Comparison of ENCODE assay signal across 8 cellular contexts in genomic region chr15:83571820-83572707, GRCh38.
A peak's percentile ranks its signal among the peaks of the same experiment; 100 is the strongest.
DNase-seq lines count a peak whose midpoint lies in the region; ATAC-seq and TF ChIP-seq lines count a peak whose summit lies in the region.

No MANE protein-coding gene starts in this region.

- peak; percentile 59 for TF ChIP-seq CTCF in GM12873 (IDR thresholded peaks at IDR 0.05; ENCODE audit: insufficient read depth, low read depth, low read length, missing control alignments)
- TF ChIP-seq CTCF in psoas muscle (IDR thresholded peaks at IDR 0.05), result peak; percentile 34

- ATAC-seq in psoas muscle (no peak), GM18870 (IDR thresholded peaks at IDR 0.05; ENCODE audit: unreplicated experiment) (no peak)

- peaks cover 0 to 2% (median 0%) of the 10 kb centered on the region in 3 donors for H3K27me3 ChIP-seq in psoas muscle (ENCODE audit: insufficient read depth in 3 of 3, low read length in 2 of 3)

- no peaks in the 10 kb centered on the region for H3K4me1 ChIP-seq in psoas muscle

- H3K4me3 ChIP-seq in psoas muscle, result no peak overlapping the region

- H3K9me3 ChIP-seq in psoas muscle, result no peaks in the 10 kb centered on the region

- no peak for TF ChIP-seq POLR2A in erythroblast (IDR thresholded peaks at IDR 0.05; ENCODE audit: low read length)

- no peak overlapping the region for H3K27ac ChIP-seq in psoas muscle

- no peaks in the 10 kb centered on the region for H3K36me3 ChIP-seq in psoas muscle (ENCODE audit: insufficient read depth in 1 of 2, low read depth in 1 of 2)

- DNase-seq in OCI-M1 (lab: John Stamatoyannopoulos, UW), result peak; percentile 43
- peak; percentile 8 to 44 for DNase-seq in erythroblast (lab: John Stamatoyannopoulos, UW)
- no peak for DNase-seq in psoas muscle
- no peak for DNase-seq in KG1 (lab: John Stamatoyannopoulos, UW)
- no peak for DNase-seq in NK-92 (lab: John Stamatoyannopoulos, UW; ENCODE audit: unreplicated experiment)
- DNase-seq in activated effector memory CD4-positive, alpha-beta T cell treated with anti-CD3 and anti-CD28 coated beads, Interleukin-2, amount 50 U/mL, for 16 hours, result no peak

- intact Hi-C loops in psoas muscle (cut with DNase I), result loop anchor here in 1 of 2 donors (10.0 kb wide), 1 partner anchor 453 kb away; no protein-coding TSS in a partner anchor

- WGBS in psoas muscle, 3 donors, result 49 to 53% (median 52%) methylated on average over 10 of the region's 10 CpGs

Comparison
In these comparisons a context has a peak if more than half of its experiments do, and no peak if none do; other contexts are left out.
1. DNase-seq: peak in OCI-M1 (single experiment) and erythroblast (2 of 2); none in psoas muscle (0 of 2), KG1 (single experiment), NK-92 (single experiment) and activated effector memory CD4-positive, alpha-beta T cell treated with anti-CD3 and anti-CD28 coated beads, Interleukin-2, amount 50 U/mL, for 16 hours (single experiment).